In genomic region chr7:77822269-77822668, GRCh38 we compare ENCODE assay signal across 10 cellular contexts.
"Had no signal": no experiment of that assay in that cellular context is flagged by ENCODE, and none has a peak within 500 bp of the region (broad histone marks: within the 10 kb centered on the region; RNA-seq: fewer than 3 reads in every experiment).

No MANE protein-coding gene starts in this region.

- ATAC-seq: activated CD4-positive, CD25-positive, alpha-beta regulatory T cell treated with anti-CD3 and anti-CD28 coated beads, Interleukin-2, amount 50 U/mL, for 24 hours; activated naive CD4-positive, alpha-beta T cell treated with anti-CD3 and anti-CD28 coated beads, Interleukin-2, amount 50 U/mL, for 72 hours; foreskin keratinocyte; mucosa of descending colon; natural killer cell had no signal

- DNase-seq: activated effector memory CD4-positive, alpha-beta T cell treated with anti-CD3 and anti-CD28 coated beads, Interleukin-2, amount 50 U/mL, for 16 hours; activated T-cell treated with anti-CD3 and anti-CD28 coated beads, Interleukin-2, amount 50 U/mL, for 1 hour; foreskin keratinocyte; mucosa of descending colon; natural killer cell; nucleus accumbens; thyroid gland; uterus had no signal

- H3K27ac Mint-ChIP-seq: activated naive CD4-positive, alpha-beta T cell treated with anti-CD3 and anti-CD28 coated beads, Interleukin-2, amount 50 U/mL, for 72 hours; natural killer cell had no signal

- H3K4me3 Mint-ChIP-seq: natural killer cell had no signal
